Comparison of ENCODE assay signal across 7 cellular contexts in the genomic region with DNA sequence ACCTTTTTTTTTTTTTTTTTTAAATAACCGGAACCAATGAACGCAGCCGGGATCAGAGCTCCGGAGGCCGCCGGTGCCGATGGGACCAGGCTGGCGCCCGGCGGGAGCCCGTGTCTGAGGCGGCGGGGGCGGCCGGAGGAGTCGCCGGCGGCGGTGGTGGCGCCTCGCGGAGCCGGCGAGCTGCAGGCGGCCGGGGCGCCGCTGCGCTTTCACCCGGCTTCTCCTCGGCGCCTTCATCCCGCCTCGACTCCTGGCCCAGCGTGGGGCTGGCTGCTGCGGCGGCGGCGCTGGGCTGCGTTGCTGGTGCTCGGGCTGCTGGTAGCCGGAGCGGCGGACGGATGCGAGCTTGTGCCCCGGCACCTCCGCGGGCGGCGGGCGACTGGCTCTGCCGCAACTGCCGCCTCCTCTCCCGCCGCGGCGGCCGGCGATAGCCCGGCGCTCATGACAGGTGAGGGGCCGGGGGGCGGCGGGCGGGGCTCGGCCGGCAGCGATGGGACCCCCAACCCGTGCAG. TPM values are rescaled to one million over a fixed set of nuclear protein-coding genes. Genes with fewer than 3 reads are reported as not detected.
DNase-seq lines count a peak whose midpoint lies in the region; ATAC-seq and TF ChIP-seq lines count a peak whose summit lies in the region.

No MANE protein-coding gene starts in this region.

- H3K4me3 Mint-ChIP-seq in memory B cell: peak overlapping the region; percentile 95

- TF ChIP-seq CTCF in HFF-Myc (IDR thresholded peaks at IDR 0.05; ENCODE audit: low read depth, low read length, missing control alignments) (no peak), dorsolateral prefrontal cortex (IDR thresholded peaks at IDR 0.05 in 54 of 56, conservative IDR thresholded peaks at IDR 0.05 in 2 of 56; ENCODE audit: low read depth in 1 of 56, partially characterized antibody in 56 of 56) (peak in 3 of 56 donors; percentile 6 to 7 (median 6))

- no peak for TF ChIP-seq POLR2A in GM18505 (IDR thresholded peaks at IDR 0.05; ENCODE audit: borderline replicate concordance, extremely low read depth, insufficient read depth, insufficient read length)

- peak overlapping the region; percentile 80 to 99 (median 96) for H3K27ac ChIP-seq in dorsolateral prefrontal cortex

- intact Hi-C loops in dorsolateral prefrontal cortex (cut with DNase I): loop anchor here (1.0 to 5.0 kb wide), 4 partner anchors 131 to 279 kb away; a partner anchor contains a TSS

- no peaks in the 10 kb centered on the region for H3K36me3 Mint-ChIP-seq in memory B cell

- H3K27ac Mint-ChIP-seq in memory B cell: peak overlapping the region; percentile 93

- no peaks in the 10 kb centered on the region for H3K27me3 ChIP-seq in dorsolateral prefrontal cortex

- DNase-seq in HFF-Myc (ENCODE audit: extremely low read depth, low read depth): no peak
- peak; percentile 61 for DNase-seq in NAMALWA (ENCODE audit: low spot score)
- peak; percentile 54 to 58 for DNase-seq in activated CD4-positive, alpha-beta T cell treated with anti-CD3 and anti-CD28 coated beads, Interleukin-2, amount 50 U/mL, for 48 hours
- peak in 4 of 10 donors; percentile 11 to 53 (median 36) for DNase-seq in dorsolateral prefrontal cortex
- peak; percentile 47 to 72 for DNase-seq in memory B cell (ENCODE audit: low spot score in 2 of 2)
- peak; percentile 41 for DNase-seq in stimulated activated naive CD4-positive, alpha-beta T cell treated with Interleukin-2 at 50 U/mL for 16 hours (lab: John Stamatoyannopoulos, UW)

- no peaks in the 10 kb centered on the region for H3K9me3 Mint-ChIP-seq in memory B cell

- ATAC-seq in GM18505 (IDR thresholded peaks at IDR 0.05; ENCODE audit: unreplicated experiment): peak; percentile 29
- peak; percentile 2 for ATAC-seq in memory B cell (ENCODE audit: low read depth)

- no peaks in the 10 kb centered on the region for H3K27me3 Mint-ChIP-seq in memory B cell

- H3K4me3 ChIP-seq in HFF-Myc (replicated peaks; ENCODE audit: low read depth, low read length) (peak overlapping the region; percentile 88), dorsolateral prefrontal cortex (peak overlapping the region; percentile 68 to 96 (median 85))

- peaks cover 34% of the 10 kb centered on the region for H3K4me1 Mint-ChIP-seq in memory B cell

RNA-seq across cellular contexts. Expression of a gene that starts 0.3 kb away (rescaled TPM):
- total RNA-seq in dorsolateral prefrontal cortex: 10 to 100 TPM; 29.4 to 57.1 (median 40.5) TPM
